25 cellular contexts compared by ENCODE assay signal in the genomic region with DNA sequence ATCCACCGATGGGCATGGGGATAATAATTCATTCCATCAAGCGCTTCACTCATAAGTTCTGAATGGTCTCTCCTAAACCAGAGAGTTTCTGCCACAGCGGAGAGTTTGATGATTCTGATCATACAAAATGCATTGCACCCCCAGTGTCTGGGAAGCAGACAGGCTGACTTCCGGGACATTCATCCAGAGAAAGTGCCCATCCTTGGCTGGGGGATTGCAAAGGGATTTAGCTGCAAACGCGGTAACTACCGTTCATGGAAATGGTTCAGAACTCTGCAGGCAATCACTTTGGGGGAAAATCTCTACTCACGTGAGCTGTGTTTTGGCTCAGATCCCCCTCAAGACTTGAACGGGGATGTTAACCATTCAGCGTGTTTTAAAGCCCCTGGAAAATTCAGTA. TPM values are rescaled to one million over a fixed set of nuclear protein-coding genes. Genes with fewer than 3 reads are reported as not detected.
"Had no signal": no experiment of that assay in that cellular context is flagged by ENCODE, and none has a peak within 500 bp of the region (broad histone marks: within the 10 kb centered on the region; RNA-seq: fewer than 3 reads in every experiment).

No MANE protein-coding gene starts in this region.

- H3K36me3 ChIP-seq: gastrocnemius medialis, neutrophil, prostate gland, right atrium auricular region, sigmoid colon, tibial artery had no signal

- H3K27ac ChIP-seq: epithelial cell of prostate, gastrocnemius medialis, neutrophil, parathyroid adenoma, prostate gland, right atrium auricular region, sigmoid colon, testis, tibial artery had no signal

- H3K9ac ChIP-seq: parathyroid adenoma had no signal

- H3K4me1 ChIP-seq: gastrocnemius medialis, parathyroid adenoma, right atrium auricular region, sigmoid colon, testis, tibial artery had no signal

- H3K4me1 Mint-ChIP-seq: endodermal cell, natural killer cell had no signal

- H3K27ac Mint-ChIP-seq: endodermal cell; memory B cell; natural killer cell; stimulated activated memory B cell treated with anti-CD40 and anti-IgM and Interleukin-4, amounts not matched to agents 10 μg/mL and 1 μg/mL and 100 μg/mL, for 72 hours; type B pancreatic cell had no signal

- DNase-seq: effector CD8-positive, alpha-beta T cell; endodermal cell; foreskin fibroblast; gastrocnemius medialis; head of caudate nucleus; natural killer cell; sigmoid colon; stimulated activated CD4-positive, alpha-beta T cell treated with anti-CD3 and anti-CD28 coated beads, Interleukin-4, amount 100 ng/mL, for 4 hours; stimulated activated naive CD8-positive, alpha-beta T cell treated with anti-CD3 and anti-CD28 coated beads, Interleukin-15, Interleukin-2, amounts not matched to agents 100 U/mL and 50 U/mL, for 24 hours; testis; tibial artery had no signal

- H3K9me3 Mint-ChIP-seq: endodermal cell; natural killer cell; neural crest cell; stimulated activated memory B cell treated with anti-CD40 and anti-IgM and Interleukin-4, amounts not matched to agents 10 μg/mL and 1 μg/mL and 100 μg/mL, for 72 hours; type B pancreatic cell had no signal

- ATAC-seq: esophagus mucosa; gastrocnemius medialis; left lobe of liver; natural killer cell; stimulated activated naive CD8-positive, alpha-beta T cell treated with anti-CD3 and anti-CD28 coated beads, Interleukin-15, Interleukin-2, amounts not matched to agents 100 U/mL and 50 U/mL, for 24 hours had no signal

- H3K4me3 ChIP-seq: gastrocnemius medialis, lung, prostate gland, right atrium auricular region, sigmoid colon, testis, tibial artery had no signal

- H3K4me3 Mint-ChIP-seq: endodermal cell; memory B cell; natural killer cell; neural crest cell; stimulated activated memory B cell treated with anti-CD40 and anti-IgM and Interleukin-4, amounts not matched to agents 10 μg/mL and 1 μg/mL and 100 μg/mL, for 72 hours; type B pancreatic cell had no signal

- H3K36me3 Mint-ChIP-seq: memory B cell; natural killer cell; stimulated activated memory B cell treated with anti-CD40 and anti-IgM and Interleukin-4, amounts not matched to agents 10 μg/mL and 1 μg/mL and 100 μg/mL, for 72 hours; type B pancreatic cell had no signal

- H3K9me3 ChIP-seq: gastrocnemius medialis, neutrophil, prostate gland, right atrium auricular region, sigmoid colon, testis, tibial artery had no signal

- H3K27me3 ChIP-seq: right atrium auricular region, testis had no signal

RNA-seq across cellular contexts. Expression of a gene that starts 33.4 kb away (rescaled TPM):
- total RNA-seq: gastrocnemius medialis, glomerular endothelial cell, osteoblast, right atrium auricular region, sigmoid colon had no signal
